Comparison of ENCODE assay signal across 13 cellular contexts in genomic region chr18:70181725-70182124, GRCh38.
"Had no signal": no experiment of that assay in that cellular context is flagged by ENCODE, and none has a peak within 500 bp of the region (broad histone marks: within the 10 kb centered on the region; RNA-seq: fewer than 3 reads in every experiment).

No MANE protein-coding gene starts in this region.

- H3K4me3 Mint-ChIP-seq: activated CD4-positive, alpha-beta memory T cell treated with anti-CD3 and anti-CD28 coated beads for 36 hours; activated naive CD8-positive, alpha-beta T cell; activated T-cell treated with anti-CD3 and anti-CD28 coated beads, Interleukin-2, amount 50 U/mL, for 4 hours; type B pancreatic cell had no signal

- H3K27ac Mint-ChIP-seq: activated CD4-positive, alpha-beta memory T cell treated with anti-CD3 and anti-CD28 coated beads for 36 hours; activated naive CD8-positive, alpha-beta T cell had no signal

- H3K27me3 Mint-ChIP-seq: activated CD4-positive, alpha-beta memory T cell treated with anti-CD3 and anti-CD28 coated beads for 36 hours; activated naive CD8-positive, alpha-beta T cell; type B pancreatic cell had no signal

- H3K4me1 ChIP-seq: esophagus squamous epithelium, spleen had no signal

- H3K9me3 Mint-ChIP-seq: activated CD4-positive, alpha-beta memory T cell treated with anti-CD3 and anti-CD28 coated beads for 36 hours; activated T-cell treated with anti-CD3 and anti-CD28 coated beads, Interleukin-2, amount 50 U/mL, for 4 hours had no signal

- FAIRE-seq: keratinocyte had no signal

- H3K27ac ChIP-seq: esophagus squamous epithelium, spleen had no signal

- DNase-seq: activated CD4-positive, alpha-beta memory T cell treated with anti-CD3 and anti-CD28 coated beads for 36 hours; activated effector memory CD4-positive, alpha-beta T cell treated with anti-CD3 and anti-CD28 coated beads, Interleukin-2, amount 50 U/mL, for 16 hours; activated T-cell treated with anti-CD3 and anti-CD28 coated beads, Interleukin-2, amount 50 U/mL, for 4 hours; anterior cingulate cortex; esophagus squamous epithelium; heart left ventricle; posterior cingulate gyrus; spleen; stimulated activated naive CD4-positive, alpha-beta T cell; substantia nigra had no signal

- H3K4me3 ChIP-seq: esophagus squamous epithelium, heart left ventricle, spleen had no signal

- ATAC-seq: activated T-cell treated with anti-CD3 and anti-CD28 coated beads, Interleukin-2, amount 50 U/mL, for 4 hours had no signal

- H3K27me3 ChIP-seq: esophagus squamous epithelium, heart left ventricle, spleen had no signal

- H3K9me3 ChIP-seq: esophagus squamous epithelium, heart left ventricle, spleen had no signal
